Comparison of ENCODE assay signal across 32 cellular contexts in genomic region chr3:56202997-56203396, GRCh38.
"Had no signal": no experiment of that assay in that cellular context is flagged by ENCODE, and none has a peak within 500 bp of the region (broad histone marks: within the 10 kb centered on the region; RNA-seq: fewer than 3 reads in every experiment).

No MANE protein-coding gene starts in this region.

- H3K9me3 ChIP-seq: adrenal gland, body of pancreas, breast epithelium had no signal

- H3K27me3 ChIP-seq: adrenal gland, body of pancreas, brain microvascular endothelial cell, breast epithelium had no signal

- ATAC-seq: activated CD8-positive, alpha-beta T cell treated with anti-CD3 and anti-CD28 coated beads for 36 hours; activated naive CD4-positive, alpha-beta T cell treated with anti-CD3 and anti-CD28 coated beads, Interleukin-2, amount 50 U/mL, for 72 hours; activated T-cell treated with anti-CD3 and anti-CD28 coated beads, Interleukin-2, amount 50 U/mL, for 4 hours; activated T-cell treated with anti-CD3 and anti-CD28 coated beads, Interleukin-2, amount 50 U/mL, for 72 hours; activated T-helper 17 cell treated with anti-CD3 and anti-CD28 coated beads, Interleukin-2, amount 50 U/mL, for 72 hours; body of pancreas had no signal

- DNase-seq: activated B cell treated with CpG ODN at 0.5 μM for 24 hours; activated CD4-positive, alpha-beta memory T cell treated with anti-CD3 and anti-CD28 coated beads for 36 hours; activated CD4-positive, alpha-beta T cell treated with anti-CD3 and anti-CD28 coated beads for 4 hours; activated CD4-positive, alpha-beta T cell treated with anti-CD3 and anti-CD28 coated beads, Interleukin-2, amount 10 ng/mL, durations not matched to agents 24 days and 14 days; activated CD4-positive, alpha-beta T cell treated with anti-CD3 and anti-CD28 coated beads, Interleukin-2, amount 50 U/mL, for 1 hour; activated CD4-positive, alpha-beta T cell treated with anti-CD3 and anti-CD28 coated beads, Interleukin-2, amount 50 U/mL, for 4 hours; activated CD4-positive, CD25-positive, alpha-beta regulatory T cell treated with anti-CD3 and anti-CD28 coated beads, Interleukin-2, amount 50 U/mL, for 72 hours; activated CD8-positive, alpha-beta memory T cell treated with anti-CD3 and anti-CD28 coated beads, Interleukin-2, amount 50 U/mL, for 4 hours; activated CD8-positive, alpha-beta T cell treated with anti-CD3 and anti-CD28 coated beads for 36 hours; activated effector memory CD4-positive, alpha-beta T cell treated with anti-CD3 and anti-CD28 coated beads, Interleukin-2, amount 50 U/mL, for 16 hours; activated gamma-delta T cell treated with Interleukin-2 at 50 U/mL for 16 hours; activated naive CD4-positive, alpha-beta T cell; activated naive CD4-positive, alpha-beta T cell treated with anti-CD3 and anti-CD28 coated beads for 36 hours; activated naive CD4-positive, alpha-beta T cell treated with anti-CD3 and anti-CD28 coated beads, Interleukin-2, amount 50 U/mL, for 16 hours; activated naive CD8-positive, alpha-beta T cell treated with anti-CD3 and anti-CD28 coated beads for 36 hours; activated T-cell treated with anti-CD3 and anti-CD28 coated beads for 4 hours; activated T-cell treated with anti-CD3 and anti-CD28 coated beads, Interleukin-2, amount 50 U/mL, for 1 hour; activated T-cell treated with anti-CD3 and anti-CD28 coated beads, Interleukin-2, amount 50 U/mL, for 4 hours; activated T-cell treated with anti-CD3 and anti-CD28 coated beads, Interleukin-2, amount 50 U/mL, for 72 hours; adrenal gland; amniotic stem cell; aorta; body of pancreas; brain microvascular endothelial cell; caudate nucleus; cerebellar nuclear complex; T-helper 2 cell; T-helper 9 cell had no signal

- H3K36me3 ChIP-seq: adrenal gland, brain microvascular endothelial cell, breast epithelium had no signal

- H3K27ac ChIP-seq: adrenal gland, body of pancreas, brain microvascular endothelial cell, breast epithelium, VCaP had no signal

- H3K4me3 ChIP-seq: adrenal gland, body of pancreas, breast epithelium had no signal

- H3K4me1 ChIP-seq: adrenal gland, body of pancreas, breast epithelium had no signal
